9 cellular contexts compared by ENCODE assay signal in genomic region chr9:124180557-124180956, GRCh38.
DNase-seq lines count a peak whose midpoint lies in the region; ATAC-seq, FAIRE-seq and TF ChIP-seq lines count a peak whose summit lies in the region.
"Had no signal": no experiment of that assay in that cellular context is flagged by ENCODE, and none has a peak within 500 bp of the region (broad histone marks: within the 10 kb centered on the region; RNA-seq: fewer than 3 reads in every experiment).

No MANE protein-coding gene starts in this region.

- H3K4me2 ChIP-seq in GM23248 (ENCODE audit: unreplicated experiment) = no peak overlapping the region

- DNase-seq in GM23248 = peak; percentile 15
- DNase-seq in NCI-H345 treated with DMSO at 0.1 percent for 48 hours (lab: John Stamatoyannopoulos, UW; ENCODE audit: unreplicated experiment) = peak; percentile 41
- peak; percentile 60 for DNase-seq in fibroblast of peridontal ligament (ENCODE audit: extremely low read depth)
- DNase-seq in small intestine = peak; percentile 37
- DNase-seq in SK-N-DZ (ENCODE audit: low spot score) = no peak
- DNase-seq in GM13977 (ENCODE audit: low spot score) = no peak
- no peak for DNase-seq in GOT3 (lab: John Stamatoyannopoulos, UW)
- DNase-seq in WTC11 (ENCODE audit: low spot score) = no peak
- DNase-seq: activated T-cell treated with anti-CD3 and anti-CD28 coated beads, Interleukin-2, amount 50 U/mL, for 1 hour had no signal

- no peak for ATAC-seq in WTC11

- 25 to 27% methylated on average over 7 of the region's 7 CpGs for WGBS in GM23248 (ENCODE audit: low coverage in 1 of 2, low lambda C conversion rate in 2 of 2, missing lambda C conversion rate in 2 of 2), 2 experiments
- WGBS in small intestine, 3 donors = 16 to 23% (median 17%) methylated on average over 7 of the region's 7 CpGs

- H3K4me3 Mint-ChIP-seq in WTC11 = no peak overlapping the region

- H3K4me1 ChIP-seq in GM23248 (ENCODE audit: insufficient read depth) (no peaks in the 10 kb centered on the region), small intestine (ENCODE audit: control insufficient read depth in 2 of 2, insufficient read depth in 1 of 2, low read depth in 1 of 2, low read length in 1 of 2) (peaks cover 0 to 3% of the 10 kb centered on the region in 2 donors)

- no peaks in the 10 kb centered on the region for H3K4me1 Mint-ChIP-seq in WTC11

- H3K36me3 Mint-ChIP-seq in WTC11 = no peaks in the 10 kb centered on the region

- FAIRE-seq in small intestine (lab: Jason Lieb, UNC) = no peak

- no peaks in the 10 kb centered on the region for H3K9me2 ChIP-seq in GM23248 (ENCODE audit: insufficient read depth)

- CTCF ChIA-PET in WTC11 (lab: Charles Lee) = interaction anchor here (1.6 kb wide), 1 partner anchor 54 kb away, joined by 4 read pairs; no protein-coding TSS in a partner anchor

- H3K36me3 ChIP-seq in GM23248 (ENCODE audit: low read depth) (no peaks in the 10 kb centered on the region), small intestine (ENCODE audit: control insufficient read depth in 2 of 2, insufficient read depth in 2 of 2, low read length in 2 of 2) (no peaks in the 10 kb centered on the region)

- POLR2A ChIA-PET in WTC11 (lab: Charles Lee) = no interaction called here

- H3K27ac Mint-ChIP-seq in WTC11 = no peak overlapping the region

- in situ Hi-C loops in GM23248 (cut with MboI) = no loop called here
- in situ Hi-C loops in GM13977 (cut with MboI; ENCODE audit: low pct_unique_long_range_greater_than_20kb, low sequenced_read_pairs, unreplicated experiment) = no loop called here

- no peak overlapping the region for H3K27ac ChIP-seq in GM23248
- no peak overlapping the region for H3K27ac ChIP-seq in small intestine (ENCODE audit: low read depth in 1 of 2, low read length in 1 of 2)

- no peaks in the 10 kb centered on the region for H3K79me2 ChIP-seq in GM23248 (ENCODE audit: insufficient read depth)

- peaks cover 9% of the 10 kb centered on the region for H3K9me3 Mint-ChIP-seq in WTC11

- H2AFZ ChIP-seq in GM23248 = no peak overlapping the region

- H3K4me3 ChIP-seq in GM23248 (no peak overlapping the region), small intestine (ENCODE audit: low read depth in 1 of 2, low read length in 2 of 2) (no peak overlapping the region)

- no peak overlapping the region for H3K9ac ChIP-seq in GM23248

- no peaks in the 10 kb centered on the region for H3F3A ChIP-seq in GM23248 (ENCODE audit: insufficient read depth)

- no peaks in the 10 kb centered on the region for H3K9me3 ChIP-seq in GM23248 (ENCODE audit: low read depth)
- H3K9me3 ChIP-seq in small intestine (ENCODE audit: control insufficient read depth, low read depth) = peaks cover 2% of the 10 kb centered on the region

- no peaks in the 10 kb centered on the region for H4K20me1 ChIP-seq in GM23248 (ENCODE audit: insufficient read depth)

- TF ChIP-seq CTCF in GM13977 (IDR thresholded peaks at IDR 0.05; ENCODE audit: extremely low read depth, insufficient read depth, missing control alignments) (no peak), WTC11 (IDR thresholded peaks at IDR 0.05) (no peak)

- H3K27me3 Mint-ChIP-seq in WTC11 (ENCODE audit: low read depth) = no peaks in the 10 kb centered on the region; the same call in 1 of the 2 replicates

- peaks cover 31% of the 10 kb centered on the region for H3K27me3 ChIP-seq in GM23248 (replicated peaks; ENCODE audit: insufficient read depth)
- H3K27me3 ChIP-seq in small intestine (ENCODE audit: control insufficient read depth in 2 of 2, insufficient read depth in 2 of 2, low read length in 2 of 2) = no peaks in the 10 kb centered on the region

TF ChIP-seq in WTC11, 78 proteins besides CTCF, POLR2A, EP300 and RAD21:
- TF ChIP-seq PRRX2 (CRISPR knock-in tag; IDR thresholded peaks at IDR 0.05) (no peak), ZNF232 (CRISPR knock-in tag; IDR thresholded peaks at IDR 0.05) (no peak), ZNF423 (CRISPR knock-in tag; IDR thresholded peaks at IDR 0.05) (no peak), TP53 (CRISPR knock-in tag; IDR thresholded peaks at IDR 0.05) (no peak)

Comparison
In these comparisons a context has a peak if more than half of its experiments do, and no peak if none do; other contexts are left out.
1. DNase-seq: peak in GM23248 (single experiment), NCI-H345 treated with DMSO at 0.1 percent for 48 hours (single experiment), fibroblast of peridontal ligament (single experiment) and small intestine (single experiment); none in SK-N-DZ (single experiment), GM13977 (single experiment), GOT3 (single experiment) and WTC11 (single experiment).